In genomic region chr1:188364927-188365449, GRCh38 we compare ENCODE assay signal across 17 cellular contexts.
DNase-seq lines count a peak whose midpoint lies in the region; ATAC-seq and TF ChIP-seq lines count a peak whose summit lies in the region.
"Had no signal": no experiment of that assay in that cellular context is flagged by ENCODE, and none has a peak within 500 bp of the region (broad histone marks: within the 10 kb centered on the region; RNA-seq: fewer than 3 reads in every experiment).

No MANE protein-coding gene starts in this region.

- H2BK15ac ChIP-seq in IMR-90 (ENCODE audit: low read depth, low read length) (no peak overlapping the region), mesenchymal stem cell (ENCODE audit: low read depth, poor library complexity, severe bottlenecking) (no peak overlapping the region)

- no peak overlapping the region for H2BK5ac ChIP-seq in IMR-90 (ENCODE audit: low read depth, low read length, poor library complexity, severe bottlenecking)
- no peak overlapping the region for H2BK5ac ChIP-seq in mesenchymal stem cell (ENCODE audit: low read depth, low read length, poor library complexity, severe bottlenecking)

- no peaks in the 10 kb centered on the region for H3K9me3 Mint-ChIP-seq in GM23338
- H3K9me3 Mint-ChIP-seq in WTC11 = no peaks in the 10 kb centered on the region

- H3K27ac ChIP-seq in GM23338 (ENCODE audit: low read depth) (no peak overlapping the region), IMR-90 (ENCODE audit: insufficient read depth, low read length) (no peak overlapping the region), mesenchymal stem cell (ENCODE audit: low read length, poor library complexity, severe bottlenecking) (no peak overlapping the region)
- H3K27ac ChIP-seq: GM23248, KMS-11 had no signal

- BruUV-seq in IMR-90 (replicated peaks; lab: Mats Ljungman, UMichigan) = no TSS peak

- H2AK5ac ChIP-seq in IMR-90 (ENCODE audit: low read depth, low read length) (no peak overlapping the region), mesenchymal stem cell (ENCODE audit: low read length, severe bottlenecking) (no peak overlapping the region)

- H4K91ac ChIP-seq in IMR-90 (ENCODE audit: insufficient read depth, low read depth, low read length) = no peak overlapping the region
- H4K91ac ChIP-seq in mesenchymal stem cell (ENCODE audit: low read length) = peak overlapping the region; percentile 2

- H3K27ac Mint-ChIP-seq in GM23338 (no peak overlapping the region), WTC11 (no peak overlapping the region)
- H3K27ac Mint-ChIP-seq: CD14-positive monocyte; CD8-positive, alpha-beta T cell; HFFc6; IgD-negative memory B cell had no signal

- H4K20me1 ChIP-seq in GM23338 (replicated peaks; ENCODE audit: insufficient read depth) (no peaks in the 10 kb centered on the region), IMR-90 (ENCODE audit: insufficient read depth, low read length) (no peaks in the 10 kb centered on the region)

- no peak overlapping the region for H2AFZ ChIP-seq in GM23338
- no peak overlapping the region for H2AFZ ChIP-seq in IMR-90 (replicated peaks; ENCODE audit: low read length, poor library complexity)
- no peak overlapping the region for H2AFZ ChIP-seq in mesenchymal stem cell (ENCODE audit: low read depth, low read length)
- H2AFZ ChIP-seq: GM23248 had no signal

- H2BK12ac ChIP-seq in mesenchymal stem cell (ENCODE audit: low read length in 2 of 2) = no peak overlapping the region

- H3K4me3 Mint-ChIP-seq in GM23338 (no peak overlapping the region), WTC11 (no peak overlapping the region)
- H3K4me3 Mint-ChIP-seq: CD14-positive monocyte; CD8-positive, alpha-beta T cell; HFFc6 had no signal

- CTCF ChIA-PET in IMR-90 (lab: Yijun Ruan, JAX) = no interaction called here
- CTCF ChIA-PET in WTC11 (lab: Charles Lee) = no interaction called here

- H2BK20ac ChIP-seq in IMR-90 (ENCODE audit: low read depth, low read length) = no peak overlapping the region

- peak; percentile 70 for ATAC-seq in GM23338
- ATAC-seq in IMR-90 (ENCODE audit: low read depth) = no peak
- ATAC-seq in WTC11 = peak; percentile 92
- ATAC-seq in HG02938 (IDR thresholded peaks at IDR 0.05; ENCODE audit: unreplicated experiment) = no peak
- no peak for ATAC-seq in HG02840 (IDR thresholded peaks at IDR 0.05; ENCODE audit: low FRiP score, unreplicated experiment)
- ATAC-seq: CD8-positive, alpha-beta T cell had no signal

- H3K9ac ChIP-seq in IMR-90 (ENCODE audit: low read depth, low read length) (no peak overlapping the region), mesenchymal stem cell (ENCODE audit: low read length) (no peak overlapping the region)
- H3K9ac ChIP-seq: GM23248, KMS-11 had no signal

- H3K4me1 Mint-ChIP-seq in GM23338 (peaks cover 32% of the 10 kb centered on the region), WTC11 (peaks cover 34% of the 10 kb centered on the region)
- H3K4me1 Mint-ChIP-seq: CD14-positive monocyte, IgD-negative memory B cell had no signal

- no peak overlapping the region for H3K14ac ChIP-seq in IMR-90 (replicated peaks; ENCODE audit: low read depth, low read length)
- no peak overlapping the region for H3K14ac ChIP-seq in mesenchymal stem cell (ENCODE audit: low read length in 2 of 2)

- H3K79me2 ChIP-seq in GM23338 (replicated peaks; ENCODE audit: insufficient read depth) = no peaks in the 10 kb centered on the region

- H3K27me3 Mint-ChIP-seq in GM23338 (ENCODE audit: insufficient read depth, low read depth, poor library complexity) (peaks cover 2% of the 10 kb centered on the region), WTC11 (ENCODE audit: low read depth) (no peaks in the 10 kb centered on the region)
- H3K27me3 Mint-ChIP-seq: IgD-negative memory B cell had no signal

- no peak overlapping the region for H4K5ac ChIP-seq in IMR-90 (ENCODE audit: low read depth, low read length)

- no peak for TF ChIP-seq POLR2A in IMR-90 (IDR thresholded peaks at IDR 0.05; ENCODE audit: low read depth, low read length)

- H3K18ac ChIP-seq in IMR-90 (ENCODE audit: low read depth, low read length) = no peak overlapping the region
- no peak overlapping the region for H3K18ac ChIP-seq in mesenchymal stem cell (ENCODE audit: low read depth in 1 of 2, low read length in 2 of 2)

- TF ChIP-seq CTCF in GM23338 (conservative IDR thresholded peaks at IDR 0.05; ENCODE audit: low read depth in 2 of 2) (no peak), IMR-90 (conservative IDR thresholded peaks at IDR 0.05; ENCODE audit: low read depth, low read length) (no peak), WTC11 (IDR thresholded peaks at IDR 0.05) (no peak)

- H3K9me3 ChIP-seq in IMR-90 (ENCODE audit: control insufficient read depth, insufficient read depth, low read length) = no peaks in the 10 kb centered on the region
- no peaks in the 10 kb centered on the region for H3K9me3 ChIP-seq in mesenchymal stem cell (ENCODE audit: control insufficient read depth, low read length)
- H3K9me3 ChIP-seq: HAP-1 had no signal

- no peak overlapping the region for H2BK120ac ChIP-seq in IMR-90 (ENCODE audit: low read depth, low read length)
- no peak overlapping the region for H2BK120ac ChIP-seq in mesenchymal stem cell (ENCODE audit: low read depth, low read length)

- in situ Hi-C loops in IMR-90 (cut with MboI; ENCODE audit: low sequenced_read_pairs) = no loop called here

- H3K9me1 ChIP-seq in IMR-90 (ENCODE audit: insufficient read depth, low read length) = no peaks in the 10 kb centered on the region

- H3K79me1 ChIP-seq in IMR-90 (ENCODE audit: low read depth in 1 of 2, low read length in 2 of 2) (no peaks in the 10 kb centered on the region), mesenchymal stem cell (replicated peaks; ENCODE audit: low read length, poor library complexity, severe bottlenecking) (no peaks in the 10 kb centered on the region)

- no peak for TF ChIP-seq RAD21 in IMR-90 (IDR thresholded peaks at IDR 0.05; ENCODE audit: low read length)

- peak; percentile 14 for DNase-seq in GM23338 (ENCODE audit: low spot score)
- no peak for DNase-seq in IMR-90
- no peak for DNase-seq in WTC11 (ENCODE audit: low spot score)
- DNase-seq in mesenchymal stem cell = no peak
- no peak for DNase-seq in UCSD-AML1 (lab: John Stamatoyannopoulos, UW; ENCODE audit: unreplicated experiment)
- DNase-seq: CD8-positive, alpha-beta T cell; COR-L47; DND-41; GDM1; GM23248; HFFc6 had no signal

- no peaks in the 10 kb centered on the region for H3F3A ChIP-seq in GM23338 (replicated peaks; ENCODE audit: low read depth)

- no CpG with 5 or more reads among the region's 3 CpGs for WGBS in IMR-90 (ENCODE audit: extremely low coverage in 2 of 2, insufficient read length in 1 of 2), 2 experiments
- WGBS in mesenchymal stem cell = 88% methylated on average over 2 of the region's 3 CpGs

- dilution Hi-C loops in IMR-90 (cut with HindIII; ENCODE audit: low sequenced_read_pairs, unreplicated experiment) = no loop called here

- intact Hi-C loops in IMR-90 (cut with micrococcal nuclease) = no loop called here

- no peak overlapping the region for H3K4me3 ChIP-seq in GM23338
- no peak overlapping the region for H3K4me3 ChIP-seq in IMR-90 (ENCODE audit: insufficient read depth, low read depth, low read length)
- H3K4me3 ChIP-seq in mesenchymal stem cell (ENCODE audit: insufficient read depth in 1 of 2, low read depth in 1 of 2, low read length in 2 of 2) = no peak overlapping the region
- H3K4me3 ChIP-seq: GM23248, HAP-1 had no signal

- no peaks in the 10 kb centered on the region for H3K9me2 ChIP-seq in GM23338 (ENCODE audit: insufficient read depth)

- H3K36me3 ChIP-seq in GM23338 (ENCODE audit: insufficient read depth) = no peaks in the 10 kb centered on the region
- H3K36me3 ChIP-seq in IMR-90 (ENCODE audit: control insufficient read depth, insufficient read depth, low read length) = no peaks in the 10 kb centered on the region
- H3K36me3 ChIP-seq in mesenchymal stem cell (ENCODE audit: control insufficient read depth in 1 of 2, insufficient read depth in 2 of 2, low read depth in 1 of 2, low read length in 2 of 2) = no peaks in the 10 kb centered on the region
- H3K36me3 ChIP-seq: HAP-1 had no signal

- POLR2A ChIA-PET in IMR-90 (lab: Charles Lee; ENCODE audit: unreplicated experiment) = no interaction called here
- POLR2A ChIA-PET in WTC11 (lab: Charles Lee) = no interaction called here

- H3K36me3 Mint-ChIP-seq in GM23338 (ENCODE audit: low read depth) (no peaks in the 10 kb centered on the region), WTC11 (no peaks in the 10 kb centered on the region)
- H3K36me3 Mint-ChIP-seq: CD14-positive monocyte; CD8-positive, alpha-beta T cell; IgD-negative memory B cell had no signal

- H3K4me1 ChIP-seq in GM23338 (ENCODE audit: insufficient read depth) = peaks cover 30% of the 10 kb centered on the region
- no peaks in the 10 kb centered on the region for H3K4me1 ChIP-seq in IMR-90 (ENCODE audit: control insufficient read depth, insufficient read depth, low read length)
- no peaks in the 10 kb centered on the region for H3K4me1 ChIP-seq in mesenchymal stem cell (ENCODE audit: control insufficient read depth, insufficient read depth, low read depth, low read length)

- H3K4ac ChIP-seq in IMR-90 (ENCODE audit: low read depth, low read length) = no peak overlapping the region
- H3K4ac ChIP-seq in mesenchymal stem cell (ENCODE audit: low read depth in 1 of 2, low read length in 2 of 2) = no peak overlapping the region

- H4K8ac ChIP-seq in IMR-90 (ENCODE audit: low read depth in 2 of 2, low read length in 2 of 2) = no peak overlapping the region
- H4K8ac ChIP-seq in mesenchymal stem cell (ENCODE audit: low read length) = no peak overlapping the region

- H3K4me2 ChIP-seq in GM23338 = no peak overlapping the region
- no peak overlapping the region for H3K4me2 ChIP-seq in IMR-90 (ENCODE audit: low read depth, low read length)
- H3K4me2 ChIP-seq in mesenchymal stem cell (ENCODE audit: low read length, poor library complexity, severe bottlenecking) = no peak overlapping the region
- H3K4me2 ChIP-seq: KMS-11 had no signal

- no peak overlapping the region for H2AK9ac ChIP-seq in IMR-90 (replicated peaks; ENCODE audit: low read depth, low read length, poor library complexity)

- H3K27me3 ChIP-seq in GM23338 (ENCODE audit: insufficient read depth) = no peaks in the 10 kb centered on the region
- no peaks in the 10 kb centered on the region for H3K27me3 ChIP-seq in IMR-90 (ENCODE audit: control insufficient read depth, insufficient read depth, low read length)
- no peaks in the 10 kb centered on the region for H3K27me3 ChIP-seq in mesenchymal stem cell (ENCODE audit: control insufficient read depth in 1 of 2, insufficient read depth in 1 of 2, low read length in 2 of 2)

- no peak overlapping the region for H3K56ac ChIP-seq in IMR-90 (ENCODE audit: extremely low read depth, insufficient read depth, low read length)

- H3K23ac ChIP-seq in IMR-90 (ENCODE audit: low read depth, low read length) (no peak overlapping the region), mesenchymal stem cell (ENCODE audit: low read length in 2 of 2) (no peak overlapping the region)

TF ChIP-seq in IMR-90, 13 proteins besides CTCF, POLR2A, EP300 and RAD21 (continues in another document):
- TF ChIP-seq MAFK (IDR thresholded peaks at IDR 0.05; ENCODE audit: low read depth, low read length) = 0 out of 2 replicates have a peak, but pooled peaks have one; percentile 20

TF ChIP-seq in WTC11, 78 proteins besides CTCF, POLR2A, EP300 and RAD21 (continues in another document):
- no peak for TF ChIP-seq ZNF138 (CRISPR knock-in tag; conservative IDR thresholded peaks at IDR 0.05)

Comparison
In these comparisons a context has a peak if more than half of its experiments do, and no peak if none do; other contexts are left out.
1. ATAC-seq: peak in GM23338 (single experiment) and WTC11 (single experiment); none in IMR-90 (single experiment), HG02938 (single experiment) and HG02840 (single experiment).